ENCODE assay signal across 1 cellular context in genomic region chr15:72319985-72320671, GRCh38.
TF ChIP-seq lines count a peak whose summit lies in the region.

TSS of gene CELF6 (minus strand) at chr15:72320157. CDS start at chr15:72319874, 283 bp downstream.

TF ChIP-seq in H1, 55 proteins besides CTCF, POLR2A, EP300 and RAD21 (continued from another document):
- TF ChIP-seq CHD7 (IDR thresholded peaks at IDR 0.05; ENCODE audit: insufficient replicate concordance, low read length) (no peak), ATF2 (IDR thresholded peaks at IDR 0.05; ENCODE audit: low read length) (no peak), JUN (IDR thresholded peaks at IDR 0.05; ENCODE audit: low read depth, low read length) (0 out of 2 replicates have a peak, but pooled peaks have one; percentile 20), SP4 (IDR thresholded peaks at IDR 0.05; ENCODE audit: low read length) (no peak), MAX (IDR thresholded peaks at IDR 0.05) (peak; percentile 84), CTBP2 (IDR thresholded peaks at IDR 0.05; ENCODE audit: borderline replicate concordance, insufficient read depth, insufficient read length, low read length) (no peak), SP2 (IDR thresholded peaks at IDR 0.05; ENCODE audit: low read length) (no peak), RBBP5 (IDR thresholded peaks at IDR 0.05; ENCODE audit: borderline replicate concordance, low read depth, low read length) (no peak), CBX8 (IDR thresholded peaks at IDR 0.05; ENCODE audit: borderline replicate concordance, low read depth, low read length) (no peak), RNF2 (IDR thresholded peaks at IDR 0.05; ENCODE audit: borderline replicate concordance, low read depth, low read length, missing control alignments, poor library complexity, severe bottlenecking) (no peak), ZNF274 (IDR thresholded peaks at IDR 0.05; ENCODE audit: borderline replicate concordance, extremely low read depth, low read length) (no peak), CHD1 (IDR thresholded peaks at IDR 0.05; ENCODE audit: low read depth, low read length) (no peak), ATF3 (IDR thresholded peaks at IDR 0.05; ENCODE audit: insufficient read depth, low read depth, low read length) (no peak), RXRA (IDR thresholded peaks at IDR 0.05; ENCODE audit: insufficient read depth, low read depth, low read length) (no peak), KDM1A (IDR thresholded peaks at IDR 0.05; ENCODE audit: borderline replicate concordance, low read length) (no peak), KDM4A (IDR thresholded peaks at IDR 0.05; ENCODE audit: low read depth, low read length, severe bottlenecking) (no peak), ASH2L (IDR thresholded peaks at IDR 0.05; ENCODE audit: low read length) (peak; percentile 44), GTF2F1 (IDR thresholded peaks at IDR 0.05; ENCODE audit: borderline replicate concordance, low read depth, low read length) (no peak), SRF (IDR thresholded peaks at IDR 0.05; ENCODE audit: low read depth, low read length) (no peak), MAFK (IDR thresholded peaks at IDR 0.05; ENCODE audit: low read depth, low read length) (no peak), EGR1 (IDR thresholded peaks at IDR 0.05; ENCODE audit: borderline replicate concordance, low read depth, low read length) (no peak), SIN3A (conservative IDR thresholded peaks at IDR 0.05 in 1 of 2, IDR thresholded peaks at IDR 0.05 in 1 of 2; ENCODE audit: low read depth in 1 of 2, low read length in 2 of 2) (peak in 1 of 2 experiments; percentile 31; a peak in 1 of 4 replicates), CHD2 (IDR thresholded peaks at IDR 0.05; ENCODE audit: low read length) (no peak), GABPA (IDR thresholded peaks at IDR 0.05; ENCODE audit: borderline replicate concordance, insufficient read depth, low read length) (no peak), KDM5A (IDR thresholded peaks at IDR 0.05; ENCODE audit: low read length) (no peak), PHF8 (conservative IDR thresholded peaks at IDR 0.05; ENCODE audit: low read depth, low read length) (no peak; the same call in 1 of the 2 replicates), EZH2 (IDR thresholded peaks at IDR 0.05; ENCODE audit: low read depth, low read length, severe bottlenecking) (no peak), TBP (IDR thresholded peaks at IDR 0.05; ENCODE audit: low read depth, low read length) (no peak), CBX5 (IDR thresholded peaks at IDR 0.05; ENCODE audit: low read depth, low read length) (no peak), NANOG (IDR thresholded peaks at IDR 0.05; ENCODE audit: insufficient read depth, low read depth, low read length, poor library complexity, severe bottlenecking) (no peak), SUZ12 (IDR thresholded peaks at IDR 0.05; ENCODE audit: low read length) (no peak), USF2 (IDR thresholded peaks at IDR 0.05; ENCODE audit: low read length) (no peak), CEBPB (IDR thresholded peaks at IDR 0.05; ENCODE audit: low read depth, low read length) (no peak), CREB1 (IDR thresholded peaks at IDR 0.05) (peak; percentile 86), TEAD4 (IDR thresholded peaks at IDR 0.05; ENCODE audit: low read depth, low read length) (0 out of 2 replicates have a peak, but pooled peaks have one; percentile 6), NRF1 (IDR thresholded peaks at IDR 0.05; ENCODE audit: low read depth, low read length) (no peak), BRCA1 (IDR thresholded peaks at IDR 0.05; ENCODE audit: low read depth, low read length) (no peak), HDAC6 (IDR thresholded peaks at IDR 0.05; ENCODE audit: low read depth, low read length) (no peak), RFX5 (IDR thresholded peaks at IDR 0.05; ENCODE audit: borderline replicate concordance, low read depth, low read length) (no peak), FOSL1 (IDR thresholded peaks at IDR 0.05; ENCODE audit: insufficient read depth, low read depth, low read length) (no peak)
